Comparison of ENCODE assay signal across 9 cellular contexts in the genomic region with DNA sequence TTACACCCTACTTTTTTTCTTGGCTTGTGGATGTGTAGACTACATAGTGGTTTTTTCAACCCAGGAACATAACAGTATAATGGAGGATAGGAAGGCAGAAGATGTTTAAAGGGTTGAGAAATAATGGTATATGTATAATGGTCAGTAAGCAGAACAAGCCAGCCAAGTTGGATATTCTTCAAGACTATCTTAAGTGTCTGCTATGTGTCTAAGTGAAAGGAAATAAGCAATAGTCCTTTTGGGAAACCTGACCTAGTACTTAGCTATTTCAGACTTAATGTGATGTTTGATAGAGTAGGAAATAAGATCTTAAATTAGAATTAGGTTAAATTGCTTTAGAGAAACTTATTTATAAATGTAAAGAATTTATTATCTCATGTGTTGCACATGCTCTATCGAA.
DNase-seq lines count a peak whose midpoint lies in the region; ATAC-seq and TF ChIP-seq lines count a peak whose summit lies in the region.
"Had no signal": no experiment of that assay in that cellular context is flagged by ENCODE, and none has a peak within 500 bp of the region (broad histone marks: within the 10 kb centered on the region; RNA-seq: fewer than 3 reads in every experiment).

No MANE protein-coding gene starts in this region.

- H3K79me2 ChIP-seq in smooth muscle cell (ENCODE audit: low read depth): peaks cover 79% of the 10 kb centered on the region

- TF ChIP-seq CTCF in RWPE2 (IDR thresholded peaks at IDR 0.05; ENCODE audit: poor library complexity, severe bottlenecking) (no peak), smooth muscle cell (IDR thresholded peaks at IDR 0.05; ENCODE audit: borderline replicate concordance, insufficient read depth, poor library complexity, severe bottlenecking) (no peak)

- POLR2A ChIA-PET in activated CD4-positive, alpha-beta T cell treated with anti-CD3 and anti-CD28 coated beads for 36 hours (lab: Charles Lee): no interaction called here

- H4K20me1 ChIP-seq in smooth muscle cell (ENCODE audit: low read depth): peaks cover 81% of the 10 kb centered on the region

- H3K9me3 ChIP-seq in RWPE2 (ENCODE audit: severe bottlenecking) (no peaks in the 10 kb centered on the region), smooth muscle cell (replicated peaks; ENCODE audit: low read depth) (no peaks in the 10 kb centered on the region), SJCRH30 (replicated peaks) (no peaks in the 10 kb centered on the region)

- H3K27ac ChIP-seq in RWPE2 (ENCODE audit: poor library complexity, severe bottlenecking) (peak overlapping the region; percentile 87), smooth muscle cell (ENCODE audit: low read depth) (peak overlapping the region; percentile 28), SJCRH30 (no peak overlapping the region)

- H3K27ac Mint-ChIP-seq in activated CD4-positive, alpha-beta T cell treated with anti-CD3 and anti-CD28 coated beads for 36 hours: peak overlapping the region; percentile 55

- no peaks in the 10 kb centered on the region for H3K27me3 ChIP-seq in RWPE2 (ENCODE audit: insufficient read depth, poor library complexity, severe bottlenecking)
- H3K27me3 ChIP-seq in smooth muscle cell (ENCODE audit: low read depth): no peaks in the 10 kb centered on the region
- no peaks in the 10 kb centered on the region for H3K27me3 ChIP-seq in SJCRH30

- peak overlapping the region; percentile 92 for H3K4me2 ChIP-seq in smooth muscle cell

- H3K4me1 ChIP-seq in RWPE2 (ENCODE audit: insufficient read depth, poor library complexity, severe bottlenecking) (peaks cover 44% of the 10 kb centered on the region), smooth muscle cell (ENCODE audit: low read depth) (peaks cover 35% of the 10 kb centered on the region), SJCRH30 (peaks cover 3% of the 10 kb centered on the region; the same call in 1 of the 2 replicates)

- intact Hi-C loops in activated CD4-positive, alpha-beta T cell treated with anti-CD3 and anti-CD28 coated beads for 36 hours (cut with DNase I, micrococcal nuclease): loop anchor here (5.0 to 10.0 kb wide), 5 partner anchors 718 to 1337 kb away; a partner anchor contains a TSS

- no peak for ATAC-seq in activated CD4-positive, alpha-beta T cell treated with anti-CD3 and anti-CD28 coated beads for 36 hours
- ATAC-seq in RWPE2 (ENCODE audit: low read depth) (no peak), GM18870 (IDR thresholded peaks at IDR 0.05; ENCODE audit: unreplicated experiment) (no peak), GM19324 (IDR thresholded peaks at IDR 0.05; ENCODE audit: low FRiP score, unreplicated experiment) (no peak)

- peaks cover 50% of the 10 kb centered on the region for H3K36me3 Mint-ChIP-seq in activated CD4-positive, alpha-beta T cell treated with anti-CD3 and anti-CD28 coated beads for 36 hours (ENCODE audit: low read depth)

- H3K4me1 Mint-ChIP-seq in activated CD4-positive, alpha-beta T cell treated with anti-CD3 and anti-CD28 coated beads for 36 hours: peaks cover 61% of the 10 kb centered on the region

- peak overlapping the region; percentile 36 for H3K4me3 Mint-ChIP-seq in activated CD4-positive, alpha-beta T cell treated with anti-CD3 and anti-CD28 coated beads for 36 hours

- H2AFZ ChIP-seq in smooth muscle cell (ENCODE audit: low read depth): no peak overlapping the region

- no peaks in the 10 kb centered on the region for H3K27me3 Mint-ChIP-seq in activated CD4-positive, alpha-beta T cell treated with anti-CD3 and anti-CD28 coated beads for 36 hours

- H3K36me3 ChIP-seq in RWPE2 (ENCODE audit: low read depth): peaks cover 79% of the 10 kb centered on the region
- H3K36me3 ChIP-seq in smooth muscle cell (ENCODE audit: low read depth): no peaks in the 10 kb centered on the region
- peaks cover 47% of the 10 kb centered on the region for H3K36me3 ChIP-seq in SJCRH30

- CTCF ChIA-PET in activated CD4-positive, alpha-beta T cell treated with anti-CD3 and anti-CD28 coated beads for 36 hours (lab: Charles Lee): no interaction called here

- DNase-seq in activated CD4-positive, alpha-beta T cell treated with anti-CD3 and anti-CD28 coated beads for 36 hours: no peak
- no peak for DNase-seq in activated CD4-positive, alpha-beta T cell treated with anti-CD3 and anti-CD28 coated beads, Interleukin-2, amount 50 U/mL, for 1 hour
- DNase-seq in RWPE2 (ENCODE audit: low spot score): no peak
- DNase-seq in fibroblast of gingiva (ENCODE audit: low read depth): peak; percentile 36
- no peak for DNase-seq in smooth muscle cell (lab: John Stamatoyannopoulos, UW; ENCODE audit: unreplicated experiment)
- no peak for DNase-seq in SJCRH30
- DNase-seq: activated effector memory CD4-positive, alpha-beta T cell treated with Interleukin-2 at 50 U/mL for 16 hours had no signal

- H3K9me3 Mint-ChIP-seq in activated CD4-positive, alpha-beta T cell treated with anti-CD3 and anti-CD28 coated beads for 36 hours (ENCODE audit: low read depth): no peaks in the 10 kb centered on the region

- WGBS in smooth muscle cell (ENCODE audit: low lambda C conversion rate): 95% methylated on average over 1 of the region's 1 CpG

- peaks cover 4% of the 10 kb centered on the region for H3F3A ChIP-seq in smooth muscle cell (ENCODE audit: low read depth)

- H3K4me3 ChIP-seq in RWPE2 (ENCODE audit: severe bottlenecking) (no peak overlapping the region), smooth muscle cell (peak overlapping the region; percentile 88), SJCRH30 (no peak overlapping the region)

- H3K9ac ChIP-seq in smooth muscle cell (ENCODE audit: low read depth): no peak overlapping the region
